In the genomic region with DNA sequence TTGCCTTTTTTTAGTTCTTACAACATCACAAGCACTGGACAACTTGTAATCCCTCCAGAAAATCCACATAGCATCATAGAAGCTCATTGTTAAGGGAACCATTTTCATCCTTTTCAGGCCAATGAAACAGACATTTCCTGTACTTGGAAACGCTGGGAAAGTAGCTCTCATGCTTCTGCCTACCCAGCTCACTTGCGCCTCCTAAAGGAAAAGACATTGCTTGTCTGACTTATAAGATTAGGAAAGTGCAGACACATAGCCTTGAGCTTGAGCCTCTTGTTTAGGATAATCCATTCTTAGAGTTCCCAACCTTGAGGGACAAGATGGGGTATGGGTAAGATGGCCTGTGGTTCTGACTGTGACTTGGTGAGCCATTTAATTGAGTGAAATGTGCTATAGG, we compare ENCODE assay signal across 12 cellular contexts.
DNase-seq lines count a peak whose midpoint lies in the region; ATAC-seq and TF ChIP-seq lines count a peak whose summit lies in the region.
"Had no signal": no experiment of that assay in that cellular context is flagged by ENCODE, and none has a peak within 500 bp of the region (broad histone marks: within the 10 kb centered on the region; RNA-seq: fewer than 3 reads in every experiment).

No MANE protein-coding gene starts in this region.

- H3K4me2 ChIP-seq in smooth muscle cell: no peak overlapping the region

- no peak for ATAC-seq in HG03095 (IDR thresholded peaks at IDR 0.05; ENCODE audit: unreplicated experiment)
- no peak for ATAC-seq in body of pancreas
- ATAC-seq: T-helper 17 cell had no signal

- no peak overlapping the region for H3K4me3 ChIP-seq in fibroblast of the aortic adventitia (ENCODE audit: low read depth, low read length)
- no peak overlapping the region for H3K4me3 ChIP-seq in smooth muscle cell
- H3K4me3 ChIP-seq in body of pancreas: no peak overlapping the region

- DNase-seq in NCI-H446 (lab: John Stamatoyannopoulos, UW): peak; percentile 2 to 32
- no peak for DNase-seq in NCI-H446 treated with DMSO at 0.1 percent for 48 hours (lab: John Stamatoyannopoulos, UW)
- peak; percentile 22 for DNase-seq in OCI-M1 (lab: John Stamatoyannopoulos, UW)
- DNase-seq in fibroblast of the aortic adventitia (ENCODE audit: low read depth): peak; percentile 47
- DNase-seq in smooth muscle cell (lab: John Stamatoyannopoulos, UW; ENCODE audit: unreplicated experiment): no peak
- no peak for DNase-seq in activated T-cell treated with anti-CD3 and anti-CD28 coated beads, Interleukin-2, amount 50 U/mL, for 48 hours
- DNase-seq in body of pancreas: no peak
- DNase-seq: activated naive CD8-positive, alpha-beta T cell treated with anti-CD3 and anti-CD28 coated beads, Interleukin-2, amount 10 ng/mL, durations not matched to agents 7 days and 5 days; DND-41; midbrain; T-helper 17 cell had no signal

- no peaks in the 10 kb centered on the region for H4K20me1 ChIP-seq in smooth muscle cell (ENCODE audit: low read depth)

- H3K9me3 ChIP-seq in smooth muscle cell (replicated peaks; ENCODE audit: low read depth) (no peaks in the 10 kb centered on the region), body of pancreas (no peaks in the 10 kb centered on the region)

- peak; percentile 40 for TF ChIP-seq CTCF in fibroblast of the aortic adventitia (IDR thresholded peaks at IDR 0.05; ENCODE audit: insufficient read depth, low read length)
- TF ChIP-seq CTCF in smooth muscle cell (IDR thresholded peaks at IDR 0.05; ENCODE audit: borderline replicate concordance, insufficient read depth, poor library complexity, severe bottlenecking): peak; percentile 14
- TF ChIP-seq CTCF in body of pancreas (IDR thresholded peaks at IDR 0.05): no peak

- intact Hi-C loops in body of pancreas (cut with DNase I): no loop called here

- H3K79me2 ChIP-seq in smooth muscle cell (ENCODE audit: low read depth): no peaks in the 10 kb centered on the region

- H2AFZ ChIP-seq in smooth muscle cell (ENCODE audit: low read depth): no peak overlapping the region

- H3K36me3 ChIP-seq in smooth muscle cell (ENCODE audit: low read depth) (no peaks in the 10 kb centered on the region), body of pancreas (replicated peaks in 1 of 2; ENCODE audit: insufficient read depth in 1 of 2, low read depth in 2 of 2) (no peaks in the 10 kb centered on the region)

- H3K27me3 ChIP-seq in smooth muscle cell (ENCODE audit: low read depth) (peaks cover 3% of the 10 kb centered on the region), body of pancreas (no peaks in the 10 kb centered on the region)

- H3K27ac ChIP-seq in smooth muscle cell (ENCODE audit: low read depth) (no peak overlapping the region), body of pancreas (no peak overlapping the region)

- no peak for TF ChIP-seq POLR2A in body of pancreas (IDR thresholded peaks at IDR 0.05)

- no peaks in the 10 kb centered on the region for H3F3A ChIP-seq in smooth muscle cell (ENCODE audit: low read depth)

- H3K4me1 ChIP-seq in smooth muscle cell (ENCODE audit: low read depth) (no peaks in the 10 kb centered on the region), body of pancreas (no peaks in the 10 kb centered on the region)

- WGBS in smooth muscle cell (ENCODE audit: low lambda C conversion rate): 31% methylated on average over 2 of the region's 2 CpGs
- 24 to 44% methylated on average over 2 of the region's 2 CpGs for WGBS in body of pancreas, 2 donors

- H3K9ac ChIP-seq in smooth muscle cell (ENCODE audit: low read depth): no peak overlapping the region

Comparison
In these comparisons a context has a peak if more than half of its experiments do, and no peak if none do; other contexts are left out.
1. DNase-seq: peak in NCI-H446 (2 of 2), OCI-M1 (single experiment) and fibroblast of the aortic adventitia (single experiment); none in NCI-H446 treated with DMSO at 0.1 percent for 48 hours (single experiment), smooth muscle cell (single experiment), activated T-cell treated with anti-CD3 and anti-CD28 coated beads, Interleukin-2, amount 50 U/mL, for 48 hours (0 of 2) and body of pancreas (0 of 4).
2. CTCF ChIP-seq: peak in fibroblast of the aortic adventitia (single experiment) and smooth muscle cell (single experiment); none in body of pancreas (0 of 7).